Comparison of ENCODE assay signal across 8 cellular contexts in genomic region chr2:100381240-100381639, GRCh38. TPM values are rescaled to one million over a fixed set of nuclear protein-coding genes. Genes with fewer than 3 reads are reported as not detected.
DNase-seq lines count a peak whose midpoint lies in the region; ATAC-seq, FAIRE-seq and TF ChIP-seq lines count a peak whose summit lies in the region.

No MANE protein-coding gene starts in this region.

- DNase-seq in EL = peak; percentile 73
- peak; percentile 66 for DNase-seq in NCI-H2029 treated with DMSO at 0.1 percent for 48 hours (lab: John Stamatoyannopoulos, UW)
- DNase-seq in body of pancreas = peak; percentile 84 to 90 (median 88)
- peak; percentile 34 to 62 for DNase-seq in stimulated activated CD4-positive, alpha-beta T cell treated with anti-CD3 and anti-CD28 coated beads, Interleukin-1b, Interleukin-23, amount 100 ng/mL, for 1 hour (ENCODE audit: low read depth in 2 of 2)
- no peak for DNase-seq in GM19238 (ENCODE audit: insufficient read length, low spot score)

- peak; percentile 86 for ATAC-seq in body of pancreas

- intact Hi-C loops in body of pancreas (cut with DNase I) = loop anchor here (2.0 kb wide), 1 partner anchor 120 kb away; no protein-coding TSS in a partner anchor

- POLR2A ChIA-PET in HEK293 (lab: Yijun Ruan, JAX) = interaction anchor here (0.5 to 1.2 kb wide), 4 partner anchors 59 to 1778 kb away, joined by 4 to 5 read pairs (median 5); partner anchors contain the start of gene LONRF2

- H3K36me3 ChIP-seq in HEK293 (ENCODE audit: control insufficient read depth in 2 of 2, insufficient read depth in 1 of 2, low read length in 2 of 2) (no peaks in the 10 kb centered on the region), body of pancreas (replicated peaks in 1 of 2; ENCODE audit: insufficient read depth in 1 of 2, low read depth in 2 of 2) (no peaks in the 10 kb centered on the region)

- H3K4me1 ChIP-seq in HEK293 (ENCODE audit: control insufficient read depth, insufficient read depth, low read length) (no peaks in the 10 kb centered on the region), body of pancreas (no peaks in the 10 kb centered on the region)

- H3K9me3 ChIP-seq in HEK293 (ENCODE audit: control insufficient read depth, insufficient read depth, low read depth, low read length) = no peaks in the 10 kb centered on the region
- no peaks in the 10 kb centered on the region for H3K9me3 ChIP-seq in body of pancreas

- H3K27me3 ChIP-seq in body of pancreas = no peaks in the 10 kb centered on the region

- FAIRE-seq in TTC549 (lab: Jason Lieb, UNC) = peak; percentile 59
- FAIRE-seq in islet of Langerhans (lab: Jason Lieb, UNC) = peak; percentile 96

- WGBS in body of pancreas, 2 donors = 12 to 22% methylated on average over 4 of the region's 4 CpGs

- CTCF ChIA-PET in HEK293 (lab: Yijun Ruan, JAX) = interaction anchor here (0.5 to 4.7 kb wide), 36 partner anchors 9 to 963 kb away, joined by 3 to 172 read pairs (median 5); no protein-coding TSS in a partner anchor

- H3K4me3 ChIP-seq in HEK293 (ENCODE audit: low read depth, low read length) (no peak overlapping the region), body of pancreas (no peak overlapping the region)

- H3K27ac ChIP-seq in HEK293 (ENCODE audit: extremely low read depth, low read depth, low read length) (no peak overlapping the region), body of pancreas (no peak overlapping the region)

- TF ChIP-seq CTCF in HEK293 (tag by site-specific recombination; IDR thresholded peaks at IDR 0.05) = peak; percentile 55
- TF ChIP-seq CTCF in body of pancreas (IDR thresholded peaks at IDR 0.05) = peak; percentile 78 to 95 (median 91)

- no peak for TF ChIP-seq POLR2A in body of pancreas (IDR thresholded peaks at IDR 0.05)

TF ChIP-seq in HEK293, 187 proteins besides CTCF, POLR2A, EP300 and RAD21:
- TF ChIP-seq OVOL3 (tag by site-specific recombination; IDR thresholded peaks at IDR 0.05) = no peak
- no peak for TF ChIP-seq ZBTB7A (tag by site-specific recombination; IDR thresholded peaks at IDR 0.05; ENCODE audit: low read depth)
- peak; percentile 83; the same call in 1 of the 2 replicates for TF ChIP-seq ZNF660 (tag by site-specific recombination; IDR thresholded peaks at IDR 0.05)
- TF ChIP-seq ZBTB44 (tag by site-specific recombination; IDR thresholded peaks at IDR 0.05) = peak; percentile 67
- TF ChIP-seq ZNF146 (tag by site-specific recombination; IDR thresholded peaks at IDR 0.05) = no peak
- no peak for TF ChIP-seq ZNF560 (tag by site-specific recombination; IDR thresholded peaks at IDR 0.05; ENCODE audit: borderline replicate concordance)
- TF ChIP-seq ZNF529 (tag by site-specific recombination; IDR thresholded peaks at IDR 0.05; ENCODE audit: insufficient replicate concordance) = no peak
- peak; percentile 87 for TF ChIP-seq SCRT2 (tag by site-specific recombination; IDR thresholded peaks at IDR 0.05)
- peak; percentile 68 for TF ChIP-seq PRDM1 (tag by site-specific recombination; IDR thresholded peaks at IDR 0.05)
- peak; percentile 62 for TF ChIP-seq ZNF654 (tag by site-specific recombination; IDR thresholded peaks at IDR 0.05; ENCODE audit: low read depth)
- TF ChIP-seq ZBTB1 (tag by site-specific recombination; IDR thresholded peaks at IDR 0.05) = no peak
- TF ChIP-seq PRDM10 (tag by site-specific recombination; IDR thresholded peaks at IDR 0.05) = no peak
- TF ChIP-seq SP2 (tag by site-specific recombination; IDR thresholded peaks at IDR 0.05) = no peak
- no peak for TF ChIP-seq ZNF266 (tag by site-specific recombination; IDR thresholded peaks at IDR 0.05; ENCODE audit: low read depth)
- TF ChIP-seq SCRT1 (tag by site-specific recombination; IDR thresholded peaks at IDR 0.05; ENCODE audit: borderline replicate concordance) = 0 out of 2 replicates have a peak, but pooled peaks have one; percentile 27
- TF ChIP-seq PRDM2 (tag by site-specific recombination; IDR thresholded peaks at IDR 0.05; ENCODE audit: borderline replicate concordance) = no peak

RNA-seq across cellular contexts. Expression of gene CHST10, which starts 36.2 kb away (rescaled TPM):
- 10 to 100 TPM in 1 of 2 donors, 1 to 10 TPM in 1; 2.3 to 13.0 TPM for total RNA-seq in body of pancreas

RNA-seq across cellular contexts. Expression of gene LONRF2, which starts 58.9 kb away (rescaled TPM):
- 10 to 100 TPM; 12.5 to 14.2 TPM for total RNA-seq in body of pancreas
